Comparison of ENCODE assay signal across 23 cellular contexts in the genomic region with DNA sequence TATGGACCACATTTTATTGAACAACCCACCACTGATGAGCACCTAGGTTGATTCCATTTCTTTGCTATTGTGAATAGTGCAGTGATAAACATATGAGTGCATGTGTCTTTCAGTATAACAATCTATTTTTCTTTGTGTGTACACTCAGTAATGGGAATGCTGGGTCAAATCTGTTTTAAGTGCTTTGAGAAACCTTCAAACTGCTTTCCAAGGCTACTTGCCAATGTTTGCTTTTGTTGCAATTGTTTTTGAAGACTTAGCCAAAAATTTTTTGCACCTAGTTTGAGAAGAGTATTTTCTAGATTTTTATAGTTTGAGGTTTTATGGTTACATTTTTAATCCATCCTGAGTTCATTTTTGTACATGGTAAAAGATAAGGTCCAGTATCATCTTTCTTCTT.
"Had no signal": no experiment of that assay in that cellular context is flagged by ENCODE, and none has a peak within 500 bp of the region (broad histone marks: within the 10 kb centered on the region; RNA-seq: fewer than 3 reads in every experiment).

No MANE protein-coding gene starts in this region.

- H3K4me2 ChIP-seq: neural progenitor cell had no signal

- H3K4me3 Mint-ChIP-seq: activated CD4-positive, alpha-beta memory T cell treated with anti-CD3 and anti-CD28 coated beads, Interleukin-2, amount 10 ng/mL, durations not matched to agents 7 days and 5 days; activated CD4-positive, alpha-beta T cell treated with anti-CD3 and anti-CD28 coated beads, Interleukin-2, amount 10 ng/mL, durations not matched to agents 24 days and 14 days; activated naive CD4-positive, alpha-beta T cell treated with anti-CD3 and anti-CD28 coated beads, Interleukin-2, amount 50 U/mL, for 24 hours; naive thymus-derived CD4-positive, alpha-beta T cell; neural progenitor cell; stimulated activated memory B cell treated with anti-CD40 and anti-IgM and Interleukin-4, amounts not matched to agents 10 μg/mL and 1 μg/mL and 100 μg/mL, for 72 hours; T-helper 2 cell treated with Interferon-gamma antibody and Interleukin-4, amounts not matched to agents 5 μg/mL and 100 μg/mL, for 36 hours had no signal

- H3K4me1 ChIP-seq: ascending aorta, heart right ventricle, neural progenitor cell, right lobe of liver, stomach, uterus had no signal

- ATAC-seq: activated CD4-positive, CD25-positive, alpha-beta regulatory T cell treated with anti-CD3 and anti-CD28 coated beads, Interleukin-2, amount 50 U/mL, for 24 hours; heart right ventricle; naive thymus-derived CD4-positive, alpha-beta T cell; right lobe of liver; stimulated activated memory B cell treated with anti-CD40 and anti-IgM and Interleukin-4, amounts not matched to agents 10 μg/mL and 1 μg/mL and 100 μg/mL, for 72 hours had no signal

- H2AFZ ChIP-seq: neural progenitor cell had no signal

- H3K4me3 ChIP-seq: ascending aorta, cardiac muscle cell, heart right ventricle, lung, neural progenitor cell, right lobe of liver, stomach, uterus had no signal

- H3K9me3 Mint-ChIP-seq: activated CD4-positive, alpha-beta T cell treated with anti-CD3 and anti-CD28 coated beads, Interleukin-2, amount 10 ng/mL, durations not matched to agents 24 days and 14 days had no signal

- H3K36me3 ChIP-seq: ascending aorta, cardiac muscle cell, heart right ventricle, neural progenitor cell, right lobe of liver, stomach, uterus had no signal

- H3K9ac ChIP-seq: neural progenitor cell had no signal

- H3K9me3 ChIP-seq: ascending aorta, right lobe of liver, stomach, uterus had no signal

- H3K27ac ChIP-seq: ascending aorta, cardiac muscle cell, heart right ventricle, neural progenitor cell, right lobe of liver, stomach, uterus, VCaP had no signal

- H3K4me1 Mint-ChIP-seq: activated CD4-positive, alpha-beta memory T cell treated with anti-CD3 and anti-CD28 coated beads, Interleukin-2, amount 10 ng/mL, durations not matched to agents 7 days and 5 days; activated CD4-positive, alpha-beta T cell treated with anti-CD3 and anti-CD28 coated beads, Interleukin-2, amount 10 ng/mL, durations not matched to agents 24 days and 14 days; activated naive CD4-positive, alpha-beta T cell treated with anti-CD3 and anti-CD28 coated beads, Interleukin-2, amount 50 U/mL, for 24 hours; naive thymus-derived CD4-positive, alpha-beta T cell had no signal

- H3K27me3 ChIP-seq: ascending aorta, cardiac muscle cell, heart right ventricle, neural progenitor cell, right lobe of liver, stomach, uterus had no signal

- DNase-seq: activated CD4-positive, alpha-beta memory T cell treated with anti-CD3 and anti-CD28 coated beads, Interleukin-2, amount 10 ng/mL, durations not matched to agents 7 days and 5 days; activated CD4-positive, alpha-beta T cell treated with anti-CD3 and anti-CD28 coated beads, Interleukin-2, amount 10 ng/mL, durations not matched to agents 24 days and 14 days; activated effector memory CD4-positive, alpha-beta T cell treated with anti-CD3 and anti-CD28 coated beads, Interleukin-2, amount 50 U/mL, for 16 hours; heart right ventricle; naive thymus-derived CD4-positive, alpha-beta T cell; posterior cingulate gyrus; right lobe of liver; small intestine; stimulated activated CD4-positive, alpha-beta T cell treated with anti-CD3 and anti-CD28 coated beads, Interleukin-2, amount 100 ng/mL, for 24 hours; stomach; SW 1271; trophoblast cell; uterus had no signal

- H3K27ac Mint-ChIP-seq: activated CD4-positive, alpha-beta memory T cell treated with anti-CD3 and anti-CD28 coated beads, Interleukin-2, amount 10 ng/mL, durations not matched to agents 7 days and 5 days; activated CD4-positive, alpha-beta T cell treated with anti-CD3 and anti-CD28 coated beads, Interleukin-2, amount 10 ng/mL, durations not matched to agents 24 days and 14 days; activated naive CD4-positive, alpha-beta T cell treated with anti-CD3 and anti-CD28 coated beads, Interleukin-2, amount 50 U/mL, for 24 hours; naive thymus-derived CD4-positive, alpha-beta T cell; neural progenitor cell; stimulated activated memory B cell treated with anti-CD40 and anti-IgM and Interleukin-4, amounts not matched to agents 10 μg/mL and 1 μg/mL and 100 μg/mL, for 72 hours; T-helper 2 cell treated with Interferon-gamma antibody and Interleukin-4, amounts not matched to agents 5 μg/mL and 100 μg/mL, for 36 hours had no signal

- H3K36me3 Mint-ChIP-seq: activated naive CD4-positive, alpha-beta T cell treated with anti-CD3 and anti-CD28 coated beads, Interleukin-2, amount 50 U/mL, for 24 hours; neural progenitor cell; stimulated activated memory B cell treated with anti-CD40 and anti-IgM and Interleukin-4, amounts not matched to agents 10 μg/mL and 1 μg/mL and 100 μg/mL, for 72 hours had no signal

- H3K27me3 Mint-ChIP-seq: activated CD4-positive, alpha-beta memory T cell treated with anti-CD3 and anti-CD28 coated beads, Interleukin-2, amount 10 ng/mL, durations not matched to agents 7 days and 5 days; activated CD4-positive, alpha-beta T cell treated with anti-CD3 and anti-CD28 coated beads, Interleukin-2, amount 10 ng/mL, durations not matched to agents 24 days and 14 days; activated naive CD4-positive, alpha-beta T cell treated with anti-CD3 and anti-CD28 coated beads, Interleukin-2, amount 50 U/mL, for 24 hours; naive thymus-derived CD4-positive, alpha-beta T cell had no signal

- FAIRE-seq: keratinocyte, small intestine had no signal
